In genomic region chr11:130601141-130601540, GRCh38 we compare ENCODE assay signal across 10 cellular contexts.
DNase-seq lines count a peak whose midpoint lies in the region; ATAC-seq, FAIRE-seq and TF ChIP-seq lines count a peak whose summit lies in the region.
"Had no signal": no experiment of that assay in that cellular context is flagged by ENCODE, and none has a peak within 500 bp of the region (broad histone marks: within the 10 kb centered on the region; RNA-seq: fewer than 3 reads in every experiment).

No MANE protein-coding gene starts in this region.

- no peaks in the 10 kb centered on the region for H3K9me2 ChIP-seq in OCI-LY7 (ENCODE audit: insufficient read depth, low read length)

- H3K9ac ChIP-seq in HepG2 (ENCODE audit: insufficient read depth, low read depth, low read length): no peak overlapping the region

- no peak for FAIRE-seq in HepG2 (lab: Jason Lieb, UNC)
- FAIRE-seq: colon had no signal

- no peak overlapping the region for H3K27ac Mint-ChIP-seq in T-cell

- no peaks in the 10 kb centered on the region for H3K36me3 Mint-ChIP-seq in T-cell

- H4K20me1 ChIP-seq in HepG2 (ENCODE audit: insufficient read depth, low read length) (no peaks in the 10 kb centered on the region), OCI-LY7 (ENCODE audit: insufficient read depth, low read length) (no peaks in the 10 kb centered on the region)

- no peaks in the 10 kb centered on the region for H3K4me1 ChIP-seq in HepG2 (ENCODE audit: insufficient read depth, low read length)
- peaks cover 1 to 3% of the 10 kb centered on the region in 2 donors for H3K4me1 ChIP-seq in thyroid gland
- H3K4me1 ChIP-seq in OCI-LY7 (ENCODE audit: insufficient read depth, low read length, poor library complexity, severe bottlenecking): no peaks in the 10 kb centered on the region

- TF ChIP-seq EP300 in HepG2 (IDR thresholded peaks at IDR 0.05; ENCODE audit: low read depth in 2 of 2, low read length in 2 of 2) (no peak), HepG2 (CRISPR knock-in tag; IDR thresholded peaks at IDR 0.05; ENCODE audit: borderline replicate concordance) (no peak)

- POLR2A ChIA-PET in HepG2 (lab: Yijun Ruan, JAX): no interaction called here
- POLR2A ChIA-PET in T-cell (lab: Charles Lee): no interaction called here
- POLR2A ChIA-PET in OCI-LY7 (lab: Charles Lee): no interaction called here

- H3K9me3 ChIP-seq in HepG2 (ENCODE audit: low read length): no peaks in the 10 kb centered on the region
- H3K9me3 ChIP-seq in thyroid gland: no peaks in the 10 kb centered on the region
- H3K9me3 ChIP-seq in OCI-LY7 (ENCODE audit: low read length): no peaks in the 10 kb centered on the region

- in situ Hi-C loops in HepG2 (cut with HindIII; ENCODE audit: extremely low pct_ligation_motif_present, low pct_unique_long_range_greater_than_20kb): no loop called here

- TF ChIP-seq CTCF in coronary artery (IDR thresholded peaks at IDR 0.05) (no peak), HepG2 (CRISPR knock-in tag; IDR thresholded peaks at IDR 0.05) (no peak), thyroid gland (IDR thresholded peaks at IDR 0.05) (no peak), OCI-LY7 (conservative IDR thresholded peaks at IDR 0.05; ENCODE audit: low read length) (no peak)

- no peaks in the 10 kb centered on the region for H3K36me3 ChIP-seq in HepG2 (replicated peaks in 1 of 2; ENCODE audit: control insufficient read depth in 1 of 2, insufficient read depth in 2 of 2, low read length in 2 of 2)
- no peaks in the 10 kb centered on the region for H3K36me3 ChIP-seq in thyroid gland
- no peaks in the 10 kb centered on the region for H3K36me3 ChIP-seq in OCI-LY7 (ENCODE audit: insufficient read depth, low read length)

- H3K27me3 ChIP-seq in HepG2 (ENCODE audit: control insufficient read depth in 1 of 2, insufficient read depth in 2 of 2, low read length in 2 of 2): peaks cover 0 to 13% of the 10 kb centered on the region in 2 experiments; a peak in 2 of 5 replicates
- no peaks in the 10 kb centered on the region for H3K27me3 ChIP-seq in thyroid gland

- H3K4me3 Mint-ChIP-seq in T-cell: no peak overlapping the region

- no peaks in the 10 kb centered on the region for H3K4me1 Mint-ChIP-seq in T-cell

- no peak overlapping the region for H2AFZ ChIP-seq in HepG2 (ENCODE audit: low read length)
- no peak overlapping the region for H2AFZ ChIP-seq in OCI-LY7 (ENCODE audit: low read length)

- BruUV-seq in HepG2 (replicated peaks; lab: Mats Ljungman, UMichigan) (no TSS peak), OCI-LY7 (replicated peaks; lab: Mats Ljungman, UMichigan) (no TSS peak)

- peak; percentile 26 for DNase-seq in HT1080 (ENCODE audit: low read depth)
- peak; percentile 82 for DNase-seq in coronary artery (ENCODE audit: low spot score)
- DNase-seq in HepG2 (ENCODE audit: low spot score): no peak
- peak; percentile 80 to 82 for DNase-seq in thyroid gland
- DNase-seq in T-cell: no peak
- no peak for DNase-seq in OCI-LY7 (ENCODE audit: low spot score)
- no peak for DNase-seq in GDM1 (lab: John Stamatoyannopoulos, UW)
- DNase-seq: activated CD4-positive, alpha-beta T cell treated with anti-CD3 and anti-CD28 coated beads, Interleukin-2, amount 50 U/mL, for 4 hours had no signal

- H3K79me2 ChIP-seq in HepG2 (ENCODE audit: insufficient read depth, low read length) (no peaks in the 10 kb centered on the region), OCI-LY7 (ENCODE audit: insufficient read depth, low read depth, low read length) (no peaks in the 10 kb centered on the region)

- 3% methylated on average over 8 of the region's 8 CpGs for WGBS in HepG2 (ENCODE audit: low lambda C conversion rate)
- WGBS in thyroid gland, 2 donors: 13% methylated on average over 8 of the region's 8 CpGs

- TF ChIP-seq RAD21 in HepG2 (CRISPR knock-in tag; IDR thresholded peaks at IDR 0.05): no peak

- CTCF ChIA-PET in HepG2 (lab: Yijun Ruan, JAX; ENCODE audit: low intra/inter-chr PET ratio, low total read pairs) (no interaction called here), T-cell (lab: Charles Lee) (no interaction called here), OCI-LY7 (lab: Charles Lee; ENCODE audit: unreplicated experiment) (no interaction called here)

- intact Hi-C loops in HepG2 (cut with micrococcal nuclease; ENCODE audit: unreplicated experiment) (no loop called here), thyroid gland (cut with DNase I) (no loop called here), OCI-LY7 (cut with micrococcal nuclease; ENCODE audit: unreplicated experiment) (no loop called here)

- H3K9me3 Mint-ChIP-seq in T-cell: no peaks in the 10 kb centered on the region

- no peak overlapping the region for H3K4me3 ChIP-seq in coronary artery
- no peak overlapping the region for H3K4me3 ChIP-seq in HepG2 (replicated peaks in 1 of 3; ENCODE audit: insufficient read depth in 1 of 3, low read depth in 2 of 3, low read length in 3 of 3)
- no peak overlapping the region for H3K4me3 ChIP-seq in thyroid gland (replicated peaks in 1 of 3)
- no peak overlapping the region for H3K4me3 ChIP-seq in OCI-LY7 (ENCODE audit: low read depth, low read length, poor library complexity, severe bottlenecking)

- ATAC-seq in HepG2 (no peak), GM19395 (IDR thresholded peaks at IDR 0.05; ENCODE audit: unreplicated experiment) (no peak), T-cell (replicated peaks in 1 of 4) (no peak)

- no peak for TF ChIP-seq POLR2A in HepG2 (IDR thresholded peaks at IDR 0.05; ENCODE audit: insufficient read depth in 1 of 2, low read depth in 2 of 2, low read length in 2 of 2)
- TF ChIP-seq POLR2A in thyroid gland (IDR thresholded peaks at IDR 0.05): peak in 1 of 2 donors; percentile 32

- H3K4me2 ChIP-seq in HepG2 (ENCODE audit: low read depth, low read length): no peak overlapping the region
- no peak overlapping the region for H3K4me2 ChIP-seq in OCI-LY7 (ENCODE audit: low read length)

- peak overlapping the region; percentile 42 to 60 for H3K27ac ChIP-seq in coronary artery
- no peak overlapping the region for H3K27ac ChIP-seq in HepG2 (ENCODE audit: extremely low read length, insufficient read depth, low read length)
- peak overlapping the region in 1 of 3 donors; percentile 8 for H3K27ac ChIP-seq in thyroid gland
- no peak overlapping the region for H3K27ac ChIP-seq in OCI-LY7 (ENCODE audit: low read depth, low read length, poor library complexity, severe bottlenecking)

- no peaks in the 10 kb centered on the region for H3K27me3 Mint-ChIP-seq in T-cell

TF ChIP-seq in HepG2, 621 proteins besides CTCF, POLR2A, EP300 and RAD21:
- TF ChIP-seq CREB1 (IDR thresholded peaks at IDR 0.05) (peak; percentile 24; the same call in 1 of the 2 replicates), CREB1 (CRISPR knock-in tag; IDR thresholded peaks at IDR 0.05) (no peak), RAD51 (IDR thresholded peaks at IDR 0.05; ENCODE audit: borderline replicate concordance) (no peak), ZFP82 (CRISPR knock-in tag; IDR thresholded peaks at IDR 0.05; ENCODE audit: borderline replicate concordance) (no peak), ZMAT5 (CRISPR knock-in tag; IDR thresholded peaks at IDR 0.05; ENCODE audit: borderline replicate concordance, low read depth) (no peak)

Comparison
In these comparisons a context has a peak if more than half of its experiments do, and no peak if none do; other contexts are left out.
1. DNase-seq: peak in HT1080 (single experiment), coronary artery (single experiment) and thyroid gland (2 of 2); none in HepG2 (single experiment), T-cell (0 of 34), OCI-LY7 (single experiment) and GDM1 (single experiment).
2. H3K27ac ChIP-seq: peak in coronary artery (2 of 2); none in HepG2 (single experiment) and OCI-LY7 (single experiment).